In the genomic region with DNA sequence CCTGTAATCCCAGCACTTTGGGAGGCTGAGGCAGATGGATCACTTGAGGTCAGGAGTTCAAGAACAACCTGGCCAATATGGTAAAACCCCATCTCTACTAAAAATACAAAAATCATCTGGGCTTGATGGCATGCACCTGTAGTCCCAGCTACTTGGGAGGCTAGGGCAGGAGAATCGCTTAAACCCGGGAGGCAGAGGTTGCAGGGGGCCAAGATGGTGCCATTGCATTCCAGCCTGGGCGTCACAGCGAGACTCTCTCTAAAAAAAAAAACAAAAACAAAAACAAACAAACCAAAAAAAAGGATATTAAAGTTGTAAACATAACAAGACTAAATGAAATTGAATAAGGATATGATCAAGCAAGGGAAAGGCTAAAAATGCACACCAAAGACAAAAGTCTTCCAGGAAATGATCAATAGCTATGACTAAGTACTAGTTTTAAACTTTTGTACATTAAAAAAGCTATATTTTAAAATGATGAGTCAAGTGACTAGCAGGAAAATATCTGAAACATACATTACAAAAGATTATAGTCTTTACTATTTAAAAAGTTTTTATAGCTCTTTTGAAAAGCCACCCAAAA, we compare ENCODE assay signal across 14 cellular contexts. TPM values are rescaled to one million over a fixed set of nuclear protein-coding genes. Genes with fewer than 3 reads are reported as not detected.
DNase-seq lines count a peak whose midpoint lies in the region; ATAC-seq and TF ChIP-seq lines count a peak whose summit lies in the region.
"Had no signal": no experiment of that assay in that cellular context is flagged by ENCODE, and none has a peak within 500 bp of the region (broad histone marks: within the 10 kb centered on the region; RNA-seq: fewer than 3 reads in every experiment).

No MANE protein-coding gene starts in this region.

- no peaks in the 10 kb centered on the region for H3K9me3 Mint-ChIP-seq in activated CD8-positive, alpha-beta memory T cell treated with anti-CD3 and anti-CD28 coated beads, Interleukin-2, amount 10 ng/mL, durations not matched to agents 7 days and 5 days (ENCODE audit: low read depth)
- H3K9me3 Mint-ChIP-seq: mesothelial cell of epicardium had no signal

- TF ChIP-seq CTCF in Peyer's patch (IDR thresholded peaks at IDR 0.05) (no peak), spleen (IDR thresholded peaks at IDR 0.05 in 8 of 11, conservative IDR thresholded peaks at IDR 0.05 in 3 of 11) (no peak), suprapubic skin (IDR thresholded peaks at IDR 0.05) (no peak)

- peak; percentile 50 for ATAC-seq in activated CD8-positive, alpha-beta memory T cell treated with anti-CD3 and anti-CD28 coated beads, Interleukin-2, amount 10 ng/mL, durations not matched to agents 7 days and 5 days
- peak; percentile 4 for ATAC-seq in HG02884 (IDR thresholded peaks at IDR 0.05; ENCODE audit: unreplicated experiment)

- no peaks in the 10 kb centered on the region for H3K27me3 Mint-ChIP-seq in activated CD8-positive, alpha-beta memory T cell treated with anti-CD3 and anti-CD28 coated beads, Interleukin-2, amount 10 ng/mL, durations not matched to agents 7 days and 5 days

- peak overlapping the region in 3 of 4 donors; percentile 22 to 67 (median 41) for H3K27ac ChIP-seq in Peyer's patch
- H3K27ac ChIP-seq in spleen = peak overlapping the region in 7 of 8 donors; percentile 28 to 81 (median 63)
- no peak overlapping the region for H3K27ac ChIP-seq in suprapubic skin
- H3K27ac ChIP-seq: adrenal gland, sigmoid colon, VCaP had no signal

- TF ChIP-seq EP300 in suprapubic skin (IDR thresholded peaks at IDR 0.05) = no peak

- CTCF ChIA-PET in activated CD8-positive, alpha-beta memory T cell treated with anti-CD3 and anti-CD28 coated beads, Interleukin-2, amount 10 ng/mL, durations not matched to agents 7 days and 5 days (lab: Charles Lee) = interaction anchor here (0.9 to 1.8 kb wide), 9 partner anchors 9 to 240 kb away, joined by 3 to 7 read pairs (median 5); no protein-coding TSS in a partner anchor

- TF ChIP-seq POLR2A in Peyer's patch (IDR thresholded peaks at IDR 0.05) = no peak
- TF ChIP-seq POLR2A in spleen (IDR thresholded peaks at IDR 0.05) = no peak
- no peak for TF ChIP-seq POLR2A in suprapubic skin (IDR thresholded peaks at IDR 0.05)

- H3K36me3 Mint-ChIP-seq in activated CD8-positive, alpha-beta memory T cell treated with anti-CD3 and anti-CD28 coated beads, Interleukin-2, amount 10 ng/mL, durations not matched to agents 7 days and 5 days = peaks cover 53% of the 10 kb centered on the region
- H3K36me3 Mint-ChIP-seq: mesothelial cell of epicardium had no signal

- intact Hi-C loops in spleen (cut with DNase I; ENCODE audit: low total_unique reads) = no loop called here

- H3K27me3 ChIP-seq in Peyer's patch (no peaks in the 10 kb centered on the region), spleen (replicated peaks in 1 of 7) (no peaks in the 10 kb centered on the region), suprapubic skin (no peaks in the 10 kb centered on the region)
- H3K27me3 ChIP-seq: adrenal gland, sigmoid colon had no signal

- H3K4me3 ChIP-seq in Peyer's patch = no peak overlapping the region
- H3K4me3 ChIP-seq in spleen = no peak overlapping the region
- H3K4me3 ChIP-seq in suprapubic skin = no peak overlapping the region
- H3K4me3 ChIP-seq: adrenal gland, sigmoid colon had no signal

- no peaks in the 10 kb centered on the region for H3K9me3 ChIP-seq in Peyer's patch
- H3K9me3 ChIP-seq in spleen = no peaks in the 10 kb centered on the region
- no peaks in the 10 kb centered on the region for H3K9me3 ChIP-seq in suprapubic skin
- H3K9me3 ChIP-seq: adrenal gland, sigmoid colon had no signal

- peak overlapping the region; percentile 87 for H3K27ac Mint-ChIP-seq in activated CD8-positive, alpha-beta memory T cell treated with anti-CD3 and anti-CD28 coated beads, Interleukin-2, amount 10 ng/mL, durations not matched to agents 7 days and 5 days
- H3K27ac Mint-ChIP-seq: mesothelial cell of epicardium had no signal

- no peak for DNase-seq in activated CD8-positive, alpha-beta memory T cell treated with anti-CD3 and anti-CD28 coated beads, Interleukin-2, amount 10 ng/mL, durations not matched to agents 7 days and 5 days
- DNase-seq in activated CD8-positive, alpha-beta memory T cell treated with anti-CD3 and anti-CD28 coated beads, Interleukin-2, amount 50 U/mL, for 48 hours = no peak
- DNase-seq in Peyer's patch = peak in 1 of 3 donors; percentile 10
- DNase-seq in spleen = no peak
- no peak for DNase-seq in NCI-H510A treated with DMSO at 0.1 percent for 48 hours (lab: John Stamatoyannopoulos, UW)
- DNase-seq in suprapubic skin (ENCODE audit: low spot score in 2 of 2) = no peak
- DNase-seq in NCI-H1694 treated with DMSO at 0.1 percent for 48 hours (lab: John Stamatoyannopoulos, UW) = no peak
- DNase-seq: NCI-H1417 treated with DMSO at 0.1 percent for 48 hours, sigmoid colon had no signal

- H3K4me1 ChIP-seq in Peyer's patch (peaks cover 0 to 19% (median 7%) of the 10 kb centered on the region in 4 donors), spleen (peaks cover 3 to 42% (median 28%) of the 10 kb centered on the region in 6 donors), suprapubic skin (no peaks in the 10 kb centered on the region)
- H3K4me1 ChIP-seq: adrenal gland, sigmoid colon had no signal

- 79 to 96% (median 85%) methylated on average over 4 of the region's 4 CpGs for WGBS in spleen, 5 donors
- 96% methylated on average over 4 of the region's 4 CpGs for WGBS in suprapubic skin

- peaks cover 47% of the 10 kb centered on the region for H3K4me1 Mint-ChIP-seq in activated CD8-positive, alpha-beta memory T cell treated with anti-CD3 and anti-CD28 coated beads, Interleukin-2, amount 10 ng/mL, durations not matched to agents 7 days and 5 days
- H3K4me1 Mint-ChIP-seq: mesothelial cell of epicardium had no signal

- no peaks in the 10 kb centered on the region for H3K36me3 ChIP-seq in Peyer's patch
- H3K36me3 ChIP-seq in spleen = peaks cover 0 to 58% (median 0%) of the 10 kb centered on the region in 6 donors
- H3K36me3 ChIP-seq in suprapubic skin = no peaks in the 10 kb centered on the region
- H3K36me3 ChIP-seq: adrenal gland, sigmoid colon had no signal

- H3K4me3 Mint-ChIP-seq in activated CD8-positive, alpha-beta memory T cell treated with anti-CD3 and anti-CD28 coated beads, Interleukin-2, amount 10 ng/mL, durations not matched to agents 7 days and 5 days = peak overlapping the region; percentile 47
- H3K4me3 Mint-ChIP-seq: mesothelial cell of epicardium had no signal

RNA-seq across cellular contexts. Expression of a gene that starts 28.6 kb away (rescaled TPM):
- 10 to 100 TPM; 30.9 to 31.5 TPM for total RNA-seq in activated CD8-positive, alpha-beta memory T cell treated with anti-CD3 and anti-CD28 coated beads, Interleukin-2, amount 10 ng/mL, durations not matched to agents 7 days and 5 days
- total RNA-seq in Peyer's patch = 10 to 100 TPM in 1 of 4 donors, 1 to 10 TPM in 3; 1.6 to 53.6 (median 4.9) TPM
- 10 to 100 TPM; 29.4 to 51.8 (median 37.3) TPM for total RNA-seq in spleen
- polyA plus RNA-seq in spleen = 10 to 100 TPM; 10.8 to 15.4 (median 15.0) TPM
- total RNA-seq in suprapubic skin = 1 to 10 TPM in 1 of 4 donors, under 1 TPM in 3; 0.10 to 1.4 (median 0.39) TPM
- total RNA-seq: A673 had no signal
